ENCODE assay signal across 14 cellular contexts in the genomic region with DNA sequence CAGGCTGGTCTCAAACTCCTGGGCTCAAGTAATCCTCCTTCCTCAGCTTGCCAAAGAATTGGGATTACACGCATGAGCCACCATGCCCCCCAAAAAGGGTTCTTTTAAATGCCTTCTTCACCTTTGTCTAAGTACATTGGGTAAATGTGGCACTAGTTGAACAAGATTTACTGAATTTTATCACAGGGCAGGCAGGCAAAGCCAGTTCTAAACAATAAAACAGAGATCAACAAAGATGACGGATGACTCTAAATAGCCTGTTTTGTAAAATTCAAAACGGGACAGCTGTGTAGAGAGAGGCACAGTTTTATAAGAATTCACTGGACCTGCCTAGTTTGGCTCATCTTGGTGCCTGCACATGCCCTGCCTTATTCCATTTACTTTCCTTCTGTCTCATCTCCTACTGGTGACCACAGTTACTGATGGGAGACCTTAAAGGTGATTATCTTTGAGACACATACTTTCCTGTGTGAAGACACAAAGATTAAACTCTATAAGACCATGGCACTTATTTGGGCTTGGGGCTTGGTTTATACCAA.
DNase-seq lines count a peak whose midpoint lies in the region; ATAC-seq, FAIRE-seq and TF ChIP-seq lines count a peak whose summit lies in the region.
"Had no signal": no experiment of that assay in that cellular context is flagged by ENCODE, and none has a peak within 500 bp of the region (broad histone marks: within the 10 kb centered on the region; RNA-seq: fewer than 3 reads in every experiment).

No MANE protein-coding gene starts in this region.

- no peak for FAIRE-seq in HepG2 (lab: Jason Lieb, UNC)
- FAIRE-seq: colon, GM12892 had no signal

- TF ChIP-seq CTCF in HepG2 (CRISPR knock-in tag; IDR thresholded peaks at IDR 0.05) (no peak), right lobe of liver (IDR thresholded peaks at IDR 0.05) (no peak), gastroesophageal sphincter (IDR thresholded peaks at IDR 0.05) (no peak), gastrocnemius medialis (IDR thresholded peaks at IDR 0.05 in 4 of 5, conservative IDR thresholded peaks at IDR 0.05 in 1 of 5) (peak in 1 of 5 experiments; percentile 5), osteocyte (IDR thresholded peaks at IDR 0.05) (no peak)

- H3K27ac ChIP-seq in HepG2 (ENCODE audit: extremely low read length, insufficient read depth, low read length) = no peak overlapping the region
- H3K27ac ChIP-seq in right lobe of liver = peak overlapping the region in 1 of 3 donors; percentile 84
- H3K27ac ChIP-seq in gastroesophageal sphincter = peak overlapping the region; percentile 90 to 100 (median 93)
- peak overlapping the region; percentile 87 to 95 (median 92) for H3K27ac ChIP-seq in gastrocnemius medialis

- H3K36me3 ChIP-seq in HepG2 (replicated peaks in 1 of 2; ENCODE audit: control insufficient read depth in 1 of 2, insufficient read depth in 2 of 2, low read length in 2 of 2) = peaks cover 6 to 30% of the 10 kb centered on the region in 2 experiments; a peak in 4 of 5 replicates
- H3K36me3 ChIP-seq in right lobe of liver = peaks cover 0 to 3% (median 0%) of the 10 kb centered on the region in 4 donors
- H3K36me3 ChIP-seq in gastroesophageal sphincter = no peaks in the 10 kb centered on the region
- no peaks in the 10 kb centered on the region for H3K36me3 ChIP-seq in gastrocnemius medialis

- no peaks in the 10 kb centered on the region for H3K9me3 Mint-ChIP-seq in osteocyte (ENCODE audit: unreplicated experiment)
- H3K9me3 Mint-ChIP-seq: activated naive CD4-positive, alpha-beta T cell treated with anti-CD3 and anti-CD28 coated beads, Interleukin-2, amount 50 U/mL, for 24 hours had no signal

- in situ Hi-C loops in HepG2 (cut with HindIII; ENCODE audit: extremely low pct_ligation_motif_present, low pct_unique_long_range_greater_than_20kb) (no loop called here), gastrocnemius medialis (cut with MboI; ENCODE audit: low sequenced_read_pairs in 4 of 4) (no loop called here)

- H3K27me3 ChIP-seq in HepG2 (ENCODE audit: control insufficient read depth in 1 of 2, insufficient read depth in 2 of 2, low read length in 2 of 2) (no peaks in the 10 kb centered on the region), right lobe of liver (no peaks in the 10 kb centered on the region), gastroesophageal sphincter (no peaks in the 10 kb centered on the region), gastrocnemius medialis (no peaks in the 10 kb centered on the region)

- ATAC-seq in HepG2 = no peak
- ATAC-seq in right lobe of liver = no peak
- no peak for ATAC-seq in gastroesophageal sphincter
- ATAC-seq in gastrocnemius medialis = no peak
- ATAC-seq in HG03460 (IDR thresholded peaks at IDR 0.05; ENCODE audit: unreplicated experiment) = no peak
- no peak for ATAC-seq in left lobe of liver
- ATAC-seq: mucosa of descending colon had no signal

- H3K27me3 Mint-ChIP-seq in osteocyte (ENCODE audit: unreplicated experiment) = no peaks in the 10 kb centered on the region
- H3K27me3 Mint-ChIP-seq: activated naive CD4-positive, alpha-beta T cell treated with anti-CD3 and anti-CD28 coated beads, Interleukin-2, amount 50 U/mL, for 24 hours had no signal

- intact Hi-C loops in HepG2 (cut with micrococcal nuclease; ENCODE audit: unreplicated experiment) = no loop called here
- intact Hi-C loops in right lobe of liver (cut with DNase I) = no loop called here
- intact Hi-C loops in gastrocnemius medialis (cut with DNase I; ENCODE audit: low total_unique reads) = loop anchor here (2.0 to 5.0 kb wide), 2 partner anchors 65 to 80 kb away; no protein-coding TSS in a partner anchor

- no peak for TF ChIP-seq EP300 in HepG2 (IDR thresholded peaks at IDR 0.05; ENCODE audit: low read depth in 2 of 2, low read length in 2 of 2)
- TF ChIP-seq EP300 in HepG2 (CRISPR knock-in tag; IDR thresholded peaks at IDR 0.05; ENCODE audit: borderline replicate concordance) = no peak
- TF ChIP-seq EP300 in gastroesophageal sphincter (IDR thresholded peaks at IDR 0.05) = no peak

- H3K79me2 ChIP-seq in HepG2 (ENCODE audit: insufficient read depth, low read length) = peaks cover 98% of the 10 kb centered on the region

- H3K36me3 Mint-ChIP-seq in osteocyte (ENCODE audit: unreplicated experiment) = no peaks in the 10 kb centered on the region

- BruUV-seq in HepG2 (replicated peaks; lab: Mats Ljungman, UMichigan) = no TSS peak

- POLR2A ChIA-PET in HepG2 (lab: Yijun Ruan, JAX) = interaction anchor here (1.1 to 5.0 kb wide), 5 partner anchors 8 to 64 kb away, joined by 3 to 63 read pairs (median 3); no protein-coding TSS in a partner anchor

- H3K4me1 ChIP-seq in HepG2 (ENCODE audit: insufficient read depth, low read length) = peaks cover 97% of the 10 kb centered on the region
- peaks cover 0 to 59% (median 21%) of the 10 kb centered on the region in 4 donors for H3K4me1 ChIP-seq in right lobe of liver
- peaks cover 24 to 74% (median 32%) of the 10 kb centered on the region in 3 donors for H3K4me1 ChIP-seq in gastroesophageal sphincter
- H3K4me1 ChIP-seq in gastrocnemius medialis = peaks cover 64 to 65% of the 10 kb centered on the region in 2 donors

- H3K4me1 Mint-ChIP-seq in osteocyte (ENCODE audit: unreplicated experiment) = peaks cover 40% of the 10 kb centered on the region

- no peak overlapping the region for H3K27ac Mint-ChIP-seq in osteocyte (ENCODE audit: unreplicated experiment)
- H3K27ac Mint-ChIP-seq: activated naive CD4-positive, alpha-beta T cell treated with anti-CD3 and anti-CD28 coated beads, Interleukin-2, amount 50 U/mL, for 24 hours had no signal

- peak overlapping the region; percentile 46 for H3K4me2 ChIP-seq in HepG2 (ENCODE audit: low read depth, low read length)

- no peak overlapping the region for H3K9ac ChIP-seq in HepG2 (ENCODE audit: insufficient read depth, low read depth, low read length)

- 65% methylated on average over 3 of the region's 3 CpGs for WGBS in HepG2 (ENCODE audit: low lambda C conversion rate)
- 61% methylated on average over 3 of the region's 3 CpGs for WGBS in right lobe of liver (ENCODE audit: insufficient coverage, low coverage, low lambda C conversion rate, missing lambda C conversion rate)
- 29 to 57% methylated on average over 2 to 3 of the region's 3 CpGs for WGBS in gastroesophageal sphincter (ENCODE audit: low coverage in 1 of 2), 2 donors

- no peak for TF ChIP-seq RAD21 in HepG2 (CRISPR knock-in tag; IDR thresholded peaks at IDR 0.05)

- H2AFZ ChIP-seq in HepG2 (ENCODE audit: low read length) = no peak overlapping the region

- H4K20me1 ChIP-seq in HepG2 (ENCODE audit: insufficient read depth, low read length) = peaks cover 12% of the 10 kb centered on the region; the same call in 1 of the 2 replicates

- no peaks in the 10 kb centered on the region for H3K9me3 ChIP-seq in HepG2 (ENCODE audit: low read length)
- H3K9me3 ChIP-seq in right lobe of liver = no peaks in the 10 kb centered on the region
- no peaks in the 10 kb centered on the region for H3K9me3 ChIP-seq in gastroesophageal sphincter
- no peaks in the 10 kb centered on the region for H3K9me3 ChIP-seq in gastrocnemius medialis
- H3K9me3 ChIP-seq: mucosa of descending colon had no signal

- CTCF ChIA-PET in HepG2 (lab: Yijun Ruan, JAX; ENCODE audit: low intra/inter-chr PET ratio, low total read pairs) = no interaction called here

- DNase-seq in HepG2 (ENCODE audit: low spot score) = no peak
- no peak for DNase-seq in right lobe of liver
- no peak for DNase-seq in gastrocnemius medialis
- DNase-seq in iPS-NIHi7 (ENCODE audit: extremely low spot score) = no peak
- no peak for DNase-seq in left lobe of liver (ENCODE audit: low spot score)
- DNase-seq in osteocyte (ENCODE audit: extremely low spot score, unreplicated experiment) = no peak
- DNase-seq: mucosa of descending colon; NCI-H1048; stimulated activated CD4-positive, alpha-beta T cell treated with anti-CD3 and anti-CD28 coated beads, Interleukin-4, amount 100 ng/mL, for 24 hours had no signal

- no peak overlapping the region for H3K4me3 Mint-ChIP-seq in osteocyte (ENCODE audit: unreplicated experiment)
- H3K4me3 Mint-ChIP-seq: activated naive CD4-positive, alpha-beta T cell treated with anti-CD3 and anti-CD28 coated beads, Interleukin-2, amount 50 U/mL, for 24 hours had no signal

- H3K4me3 ChIP-seq in HepG2 (replicated peaks in 1 of 3; ENCODE audit: insufficient read depth in 1 of 3, low read depth in 2 of 3, low read length in 3 of 3) = no peak overlapping the region
- no peak overlapping the region for H3K4me3 ChIP-seq in right lobe of liver
- no peak overlapping the region for H3K4me3 ChIP-seq in gastroesophageal sphincter
- H3K4me3 ChIP-seq in gastrocnemius medialis = no peak overlapping the region
- H3K4me3 ChIP-seq: mucosa of descending colon had no signal

- TF ChIP-seq POLR2A in HepG2 (IDR thresholded peaks at IDR 0.05; ENCODE audit: insufficient read depth in 1 of 2, low read depth in 2 of 2, low read length in 2 of 2) (no peak), right lobe of liver (IDR thresholded peaks at IDR 0.05) (no peak), gastroesophageal sphincter (IDR thresholded peaks at IDR 0.05) (no peak), gastrocnemius medialis (IDR thresholded peaks at IDR 0.05) (no peak)

TF ChIP-seq in HepG2, 621 proteins besides CTCF, POLR2A, EP300 and RAD21 (continues in another document):
- TF ChIP-seq ZNF343 (CRISPR knock-in tag; IDR thresholded peaks at IDR 0.05) = no peak
- no peak for TF ChIP-seq CHCHD3 (CRISPR knock-in tag; IDR thresholded peaks at IDR 0.05)
- no peak for TF ChIP-seq ADNP (CRISPR knock-in tag; IDR thresholded peaks at IDR 0.05)
- TF ChIP-seq ZC3H13 (CRISPR knock-in tag; IDR thresholded peaks at IDR 0.05) = no peak
- TF ChIP-seq, protein P1, sequence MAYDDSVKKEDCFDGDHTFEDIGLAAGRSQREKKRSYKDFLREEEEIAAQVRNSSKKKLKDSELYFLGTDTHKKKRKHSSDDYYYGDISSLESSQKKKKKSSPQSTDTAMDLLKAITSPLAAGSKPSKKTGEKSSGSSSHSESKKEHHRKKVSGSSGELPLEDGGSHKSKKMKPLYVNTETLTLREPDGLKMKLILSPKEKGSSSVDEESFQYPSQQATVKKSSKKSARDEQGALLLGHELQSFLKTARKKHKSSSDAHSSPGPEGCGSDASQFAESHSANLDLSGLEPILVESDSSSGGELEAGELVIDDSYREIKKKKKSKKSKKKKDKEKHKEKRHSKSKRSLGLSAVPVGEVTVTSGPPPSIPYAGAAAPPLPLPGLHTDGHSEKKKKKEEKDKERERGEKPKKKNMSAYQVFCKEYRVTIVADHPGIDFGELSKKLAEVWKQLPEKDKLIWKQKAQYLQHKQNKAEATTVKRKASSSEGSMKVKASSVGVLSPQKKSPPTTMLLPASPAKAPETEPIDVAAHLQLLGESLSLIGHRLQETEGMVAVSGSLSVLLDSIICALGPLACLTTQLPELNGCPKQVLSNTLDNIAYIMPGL (CRISPR knock-in tag; IDR thresholded peaks at IDR 0.05; ENCODE audit: borderline replicate concordance in 1 of 2, low read depth in 1 of 2) = no peak
- no peak for TF ChIP-seq ZNF460 (CRISPR knock-in tag; IDR thresholded peaks at IDR 0.05; ENCODE audit: borderline replicate concordance)
- TF ChIP-seq ZNF230 (CRISPR knock-in tag; IDR thresholded peaks at IDR 0.05) = no peak
- TF ChIP-seq ZNF720 (CRISPR knock-in tag; IDR thresholded peaks at IDR 0.05) = no peak
